Comparison of ENCODE assay signal across 11 cellular contexts in the genomic region with DNA sequence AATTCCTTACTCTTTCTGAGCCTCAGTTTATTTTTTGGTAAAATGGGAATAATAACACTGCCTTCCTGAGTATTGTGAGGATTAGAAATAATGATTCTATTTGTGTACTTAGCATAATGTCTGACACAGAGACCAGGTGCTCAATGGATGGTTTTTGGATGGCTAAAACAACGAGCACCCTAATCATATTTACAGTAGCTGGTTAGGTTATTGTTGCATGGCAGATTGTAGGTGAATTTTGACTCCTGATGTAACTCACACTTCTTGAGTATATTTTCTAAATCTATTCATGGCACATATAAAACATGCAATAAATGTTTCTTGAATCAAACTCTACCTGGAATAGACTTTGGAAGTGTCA. TPM values are rescaled to one million over a fixed set of nuclear protein-coding genes. Genes with fewer than 3 reads are reported as not detected.
DNase-seq lines count a peak whose midpoint lies in the region; ATAC-seq and TF ChIP-seq lines count a peak whose summit lies in the region.
"Had no signal": no experiment of that assay in that cellular context is flagged by ENCODE, and none has a peak within 500 bp of the region (broad histone marks: within the 10 kb centered on the region; RNA-seq: fewer than 3 reads in every experiment).

No MANE protein-coding gene starts in this region.

- H3K9me3 Mint-ChIP-seq in natural killer cell treated with Interleukin-12 subunit alpha and Interleukin-12 subunit beta and Interleukin-15 and Interleukin-18, amount 100 ng/mL, for 72 hours = peaks cover 12% of the 10 kb centered on the region
- no peaks in the 10 kb centered on the region for H3K9me3 Mint-ChIP-seq in natural killer cell
- peaks cover 35 to 37% of the 10 kb centered on the region in 2 donors for H3K9me3 Mint-ChIP-seq in stimulated activated naive CD8-positive, alpha-beta T cell treated with anti-CD3 and anti-CD28 coated beads, Interleukin-15, amount 100 ng/mL, for 72 hours

- no peak overlapping the region for H3K4me3 ChIP-seq in spleen
- H3K4me3 ChIP-seq: SK-N-MC, thoracic aorta had no signal

- no peak for DNase-seq in natural killer cell treated with Interleukin-12 subunit alpha and Interleukin-12 subunit beta and Interleukin-15 and Interleukin-18, amount 100 ng/mL, for 72 hours (ENCODE audit: low spot score)
- DNase-seq in natural killer cell = no peak
- no peak for DNase-seq in stimulated activated naive CD8-positive, alpha-beta T cell treated with anti-CD3 and anti-CD28 coated beads, Interleukin-15, amount 100 ng/mL, for 72 hours
- DNase-seq in SK-N-DZ (ENCODE audit: low spot score) = no peak
- DNase-seq in spleen = no peak
- DNase-seq in NCI-H2171 treated with DMSO at 0.1 percent for 48 hours (lab: John Stamatoyannopoulos, UW) = no peak
- DNase-seq: NCI-H2227 treated with DMSO at 0.1 percent for 48 hours had no signal

- peak overlapping the region; percentile 84 to 94 for H3K27ac Mint-ChIP-seq in natural killer cell treated with Interleukin-12 subunit alpha and Interleukin-12 subunit beta and Interleukin-15 and Interleukin-18, amount 100 ng/mL, for 72 hours
- no peak overlapping the region for H3K27ac Mint-ChIP-seq in natural killer cell
- peak overlapping the region; percentile 28 to 29 for H3K27ac Mint-ChIP-seq in stimulated activated naive CD8-positive, alpha-beta T cell treated with anti-CD3 and anti-CD28 coated beads, Interleukin-15, amount 100 ng/mL, for 72 hours

- H3K4me1 ChIP-seq in spleen = peaks cover 0 to 15% (median 1%) of the 10 kb centered on the region in 6 donors

- TF ChIP-seq CTCF in natural killer cell (IDR thresholded peaks at IDR 0.05) = no peak
- TF ChIP-seq CTCF in spleen (IDR thresholded peaks at IDR 0.05 in 8 of 11, conservative IDR thresholded peaks at IDR 0.05 in 3 of 11) = no peak

- ATAC-seq in natural killer cell treated with Interleukin-12 subunit alpha and Interleukin-12 subunit beta and Interleukin-15 and Interleukin-18, amount 100 ng/mL, for 72 hours = no peak
- no peak for ATAC-seq in natural killer cell
- ATAC-seq in HG02623 (IDR thresholded peaks at IDR 0.05; ENCODE audit: unreplicated experiment) = peak; percentile 19
- peak; percentile 26 for ATAC-seq in HG03460 (IDR thresholded peaks at IDR 0.05; ENCODE audit: unreplicated experiment)
- ATAC-seq in stimulated activated naive CD8-positive, alpha-beta T cell treated with anti-CD3 and anti-CD28 coated beads, Interleukin-15, amount 100 ng/mL, for 72 hours = peak; percentile 64

- H3K4me3 Mint-ChIP-seq in natural killer cell treated with Interleukin-12 subunit alpha and Interleukin-12 subunit beta and Interleukin-15 and Interleukin-18, amount 100 ng/mL, for 72 hours = peak overlapping the region; percentile 77
- no peak overlapping the region for H3K4me3 Mint-ChIP-seq in natural killer cell
- peak overlapping the region; percentile 47 to 58 for H3K4me3 Mint-ChIP-seq in stimulated activated naive CD8-positive, alpha-beta T cell treated with anti-CD3 and anti-CD28 coated beads, Interleukin-15, amount 100 ng/mL, for 72 hours

- WGBS in spleen, 5 donors = 61 to 82% (median 72%) methylated on average over 1 of the region's 1 CpG

- TF ChIP-seq POLR2A in spleen (IDR thresholded peaks at IDR 0.05) = no peak

- H3K36me3 ChIP-seq in spleen = no peaks in the 10 kb centered on the region
- H3K36me3 ChIP-seq: thoracic aorta had no signal

- H3K27me3 Mint-ChIP-seq in natural killer cell treated with Interleukin-12 subunit alpha and Interleukin-12 subunit beta and Interleukin-15 and Interleukin-18, amount 100 ng/mL, for 72 hours = no peaks in the 10 kb centered on the region
- H3K27me3 Mint-ChIP-seq in natural killer cell (ENCODE audit: low read depth in 2 of 2) = peaks cover 0 to 5% of the 10 kb centered on the region in 2 donors
- no peaks in the 10 kb centered on the region for H3K27me3 Mint-ChIP-seq in stimulated activated naive CD8-positive, alpha-beta T cell treated with anti-CD3 and anti-CD28 coated beads, Interleukin-15, amount 100 ng/mL, for 72 hours

- H3K9me3 ChIP-seq in spleen = no peaks in the 10 kb centered on the region
- H3K9me3 ChIP-seq: thoracic aorta had no signal

- H3K27ac ChIP-seq in spleen = no peak overlapping the region
- H3K27ac ChIP-seq: SK-N-MC, thoracic aorta had no signal

- peaks cover 14% of the 10 kb centered on the region for H3K36me3 Mint-ChIP-seq in natural killer cell treated with Interleukin-12 subunit alpha and Interleukin-12 subunit beta and Interleukin-15 and Interleukin-18, amount 100 ng/mL, for 72 hours
- no peaks in the 10 kb centered on the region for H3K36me3 Mint-ChIP-seq in natural killer cell

- intact Hi-C loops in natural killer cell (cut with micrococcal nuclease) = no loop called here
- intact Hi-C loops in spleen (cut with DNase I; ENCODE audit: low total_unique reads) = loop anchor here (10.0 kb wide), 1 partner anchor 231 kb away; no protein-coding TSS in a partner anchor

- H3K4me1 Mint-ChIP-seq in natural killer cell treated with Interleukin-12 subunit alpha and Interleukin-12 subunit beta and Interleukin-15 and Interleukin-18, amount 100 ng/mL, for 72 hours (ENCODE audit: low read depth in 2 of 2) = peaks cover 47 to 58% of the 10 kb centered on the region in 2 donors
- H3K4me1 Mint-ChIP-seq in natural killer cell = peaks cover 6 to 10% of the 10 kb centered on the region in 2 donors
- H3K4me1 Mint-ChIP-seq in stimulated activated naive CD8-positive, alpha-beta T cell treated with anti-CD3 and anti-CD28 coated beads, Interleukin-15, amount 100 ng/mL, for 72 hours = peaks cover 68% of the 10 kb centered on the region

- H3K27me3 ChIP-seq in spleen (replicated peaks in 1 of 7) = no peaks in the 10 kb centered on the region

RNA-seq across cellular contexts. Expression of gene DUSP10, which starts 11.9 kb away (rescaled TPM):
- total RNA-seq in natural killer cell treated with Interleukin-12 subunit alpha and Interleukin-12 subunit beta and Interleukin-15 and Interleukin-18, amount 100 ng/mL, for 72 hours = 10 to 100 TPM; 43.3 to 85.2 TPM
- 100 to 1,000 TPM; 109 to 231 (median 210) TPM for total RNA-seq in natural killer cell
- 1.9 and 2.7 TPM in 2 replicates for polyA plus RNA-seq in SK-N-DZ (2014; cell fraction: cytosol; rRNA removed)
- polyA plus RNA-seq in SK-N-DZ (2014; cell fraction: nucleus; rRNA removed) = 1.8 and 2.9 TPM in 2 replicates
- 10 to 100 TPM in 1 of 7 donors, 1 to 10 TPM in 6; 6.6 to 11.9 (median 7.6) TPM for total RNA-seq in spleen
- 1 to 10 TPM; 3.4 to 7.4 (median 4.4) TPM for polyA plus RNA-seq in spleen

Comparison
In these comparisons a context has a peak if more than half of its experiments do, and no peak if none do; other contexts are left out.
1. H3K27ac Mint-ChIP-seq: peak in natural killer cell treated with Interleukin-12 subunit alpha and Interleukin-12 subunit beta and Interleukin-15 and Interleukin-18, amount 100 ng/mL, for 72 hours (2 of 2) and stimulated activated naive CD8-positive, alpha-beta T cell treated with anti-CD3 and anti-CD28 coated beads, Interleukin-15, amount 100 ng/mL, for 72 hours (2 of 2); none in natural killer cell (0 of 2).
2. ATAC-seq: peak in HG02623 (single experiment), HG03460 (single experiment) and stimulated activated naive CD8-positive, alpha-beta T cell treated with anti-CD3 and anti-CD28 coated beads, Interleukin-15, amount 100 ng/mL, for 72 hours (single experiment); none in natural killer cell treated with Interleukin-12 subunit alpha and Interleukin-12 subunit beta and Interleukin-15 and Interleukin-18, amount 100 ng/mL, for 72 hours (0 of 2) and natural killer cell (0 of 3).